In genomic region chr20:3916347-3916746, GRCh38 we compare ENCODE assay signal across 20 cellular contexts.
"Had no signal": no experiment of that assay in that cellular context is flagged by ENCODE, and none has a peak within 500 bp of the region (broad histone marks: within the 10 kb centered on the region; RNA-seq: fewer than 3 reads in every experiment).

No MANE protein-coding gene starts in this region.

- H3K27ac ChIP-seq: esophagus muscularis mucosa, gastrocnemius medialis, testis, uterus had no signal

- H3K4me3 Mint-ChIP-seq: activated CD4-positive, alpha-beta T cell treated with anti-CD3 and anti-CD28 coated beads, Interleukin-2, amount 10 ng/mL, durations not matched to agents 7 days and 5 days; activated naive CD8-positive, alpha-beta T cell treated with anti-CD3 and anti-CD28 coated beads for 36 hours; central memory CD8-positive, alpha-beta T cell; effector memory CD8-positive, alpha-beta T cell; neural crest cell had no signal

- H3K27me3 Mint-ChIP-seq: activated CD4-positive, alpha-beta T cell treated with anti-CD3 and anti-CD28 coated beads, Interleukin-2, amount 10 ng/mL, durations not matched to agents 7 days and 5 days; activated naive CD8-positive, alpha-beta T cell treated with anti-CD3 and anti-CD28 coated beads for 36 hours; central memory CD8-positive, alpha-beta T cell; effector memory CD8-positive, alpha-beta T cell had no signal

- H3K4me1 ChIP-seq: uterus had no signal

- H3K27ac Mint-ChIP-seq: activated CD4-positive, alpha-beta T cell treated with anti-CD3 and anti-CD28 coated beads, Interleukin-2, amount 10 ng/mL, durations not matched to agents 7 days and 5 days had no signal

- ATAC-seq: effector memory CD8-positive, alpha-beta T cell; gastrocnemius medialis; sciatic nerve had no signal

- H3K9me3 Mint-ChIP-seq: activated CD4-positive, alpha-beta T cell treated with anti-CD3 and anti-CD28 coated beads, Interleukin-2, amount 10 ng/mL, durations not matched to agents 7 days and 5 days; activated naive CD8-positive, alpha-beta T cell treated with anti-CD3 and anti-CD28 coated beads for 36 hours; central memory CD8-positive, alpha-beta T cell; effector memory CD8-positive, alpha-beta T cell; neural crest cell had no signal

- H3K9me3 ChIP-seq: esophagus muscularis mucosa, gastrocnemius medialis, testis, uterus had no signal

- H3K4me3 ChIP-seq: esophagus muscularis mucosa, gastrocnemius medialis, testis, uterus had no signal

- DNase-seq: activated CD4-positive, alpha-beta T cell treated with anti-CD3 and anti-CD28 coated beads, Interleukin-2, amount 10 ng/mL, durations not matched to agents 7 days and 5 days; activated CD8-positive, alpha-beta memory T cell treated with anti-CD3 and anti-CD28 coated beads, Interleukin-2, amount 50 U/mL, for 48 hours; activated naive CD8-positive, alpha-beta T cell treated with anti-CD3 and anti-CD28 coated beads for 36 hours; effector memory CD8-positive, alpha-beta T cell; gastrocnemius medialis; hypothalamus; mesenchymal stem cell; posterior cingulate gyrus; small intestine; stimulated activated CD8-positive, alpha-beta memory T cell treated with anti-CD3 and anti-CD28 coated beads, Interleukin-4, amount 100 ng/mL, for 48 hours; stimulated activated naive CD4-positive, alpha-beta T cell; T-helper 1 cell; T-helper 9 cell; testis; trophoblast cell; uterus had no signal

- H3K36me3 ChIP-seq: uterus had no signal

- H3K27me3 ChIP-seq: esophagus muscularis mucosa, gastrocnemius medialis, testis, uterus had no signal
